9 cellular contexts compared by ENCODE assay signal in the genomic region with DNA sequence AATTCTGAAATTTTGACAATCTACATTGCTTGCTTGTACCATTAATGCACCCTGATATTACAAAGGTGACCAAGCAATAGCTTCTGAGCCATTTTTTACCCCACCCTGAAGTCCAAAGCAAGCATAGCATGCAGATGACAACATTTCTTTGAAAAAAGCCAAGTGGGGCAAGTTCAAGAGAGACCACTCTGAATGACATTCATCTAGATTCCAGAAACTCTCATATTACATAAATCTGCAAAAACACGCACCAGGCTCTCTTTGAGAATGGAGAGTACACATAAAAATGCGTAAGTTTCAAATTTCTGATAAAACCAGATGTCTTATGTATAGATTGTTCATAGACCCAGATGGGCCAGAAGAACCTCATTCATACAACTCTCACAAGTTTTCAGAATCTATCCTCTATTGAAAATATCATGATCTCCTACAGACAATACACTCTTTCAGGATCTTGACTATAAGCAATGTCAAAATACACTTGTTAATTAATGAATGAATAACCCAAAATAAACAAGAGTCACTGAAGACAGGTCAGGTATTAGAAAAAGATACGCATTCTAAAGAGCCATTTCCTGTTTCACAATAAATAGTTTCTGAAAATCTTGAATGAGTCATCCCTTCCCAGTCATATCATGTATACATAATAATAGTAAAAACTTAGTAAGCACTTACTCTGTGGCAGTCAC.
DNase-seq lines count a peak whose midpoint lies in the region; ATAC-seq and TF ChIP-seq lines count a peak whose summit lies in the region.
"Had no signal": no experiment of that assay in that cellular context is flagged by ENCODE, and none has a peak within 500 bp of the region (broad histone marks: within the 10 kb centered on the region; RNA-seq: fewer than 3 reads in every experiment).

No MANE protein-coding gene starts in this region.

- 51 to 67% (median 54%) methylated on average over 3 of the region's 3 CpGs for WGBS in spleen, 5 donors

- no peak overlapping the region for H3K4me3 Mint-ChIP-seq in activated CD4-positive, alpha-beta T cell treated with anti-CD3 and anti-CD28 coated beads for 36 hours
- peak overlapping the region in 1 of 2 donors; percentile 44 for H3K4me3 Mint-ChIP-seq in effector memory CD8-positive, alpha-beta T cell

- H3K27me3 Mint-ChIP-seq in activated CD4-positive, alpha-beta T cell treated with anti-CD3 and anti-CD28 coated beads for 36 hours: no peaks in the 10 kb centered on the region
- H3K27me3 Mint-ChIP-seq in effector memory CD8-positive, alpha-beta T cell: no peaks in the 10 kb centered on the region

- peak overlapping the region in 5 of 8 donors; percentile 23 to 48 (median 41) for H3K27ac ChIP-seq in spleen

- no peak for TF ChIP-seq CTCF in NB4 (IDR thresholded peaks at IDR 0.05; ENCODE audit: low read depth, low read length)
- no peak for TF ChIP-seq CTCF in spleen (IDR thresholded peaks at IDR 0.05 in 8 of 11, conservative IDR thresholded peaks at IDR 0.05 in 3 of 11)

- POLR2A ChIA-PET in activated CD4-positive, alpha-beta T cell treated with anti-CD3 and anti-CD28 coated beads for 36 hours (lab: Charles Lee): no interaction called here

- intact Hi-C loops in activated CD4-positive, alpha-beta T cell treated with anti-CD3 and anti-CD28 coated beads for 36 hours (cut with DNase I, micrococcal nuclease): loop anchor here (1.0 to 10.0 kb wide), 4 partner anchors 71 to 1034 kb away; a partner anchor contains a TSS
- intact Hi-C loops in spleen (cut with DNase I; ENCODE audit: low total_unique reads): no loop called here

- no peaks in the 10 kb centered on the region for H3K9me3 ChIP-seq in spleen

- peak overlapping the region; percentile 5 for H3K27ac Mint-ChIP-seq in activated CD4-positive, alpha-beta T cell treated with anti-CD3 and anti-CD28 coated beads for 36 hours
- H3K27ac Mint-ChIP-seq in effector memory CD8-positive, alpha-beta T cell: peak overlapping the region; percentile 7 to 90

- no peak for DNase-seq in activated CD4-positive, alpha-beta T cell treated with anti-CD3 and anti-CD28 coated beads for 36 hours
- no peak for DNase-seq in activated CD4-positive, alpha-beta T cell treated with anti-CD3 and anti-CD28 coated beads for 48 hours
- DNase-seq in NB4 (ENCODE audit: low read depth) (peak; percentile 49), spleen (no peak), cortex of kidney (lab: John Stamatoyannopoulos, UW) (no peak), cerebellar cortex (ENCODE audit: low spot score) (no peak)
- DNase-seq in effector memory CD8-positive, alpha-beta T cell: no peak
- DNase-seq: DND-41 had no signal

- CTCF ChIA-PET in activated CD4-positive, alpha-beta T cell treated with anti-CD3 and anti-CD28 coated beads for 36 hours (lab: Charles Lee): no interaction called here

- TF ChIP-seq POLR2A in NB4 (IDR thresholded peaks at IDR 0.05; ENCODE audit: extremely low read depth, insufficient read length) (no peak), spleen (IDR thresholded peaks at IDR 0.05) (no peak)

- H3K9me3 Mint-ChIP-seq in activated CD4-positive, alpha-beta T cell treated with anti-CD3 and anti-CD28 coated beads for 36 hours (ENCODE audit: low read depth): no peaks in the 10 kb centered on the region
- H3K9me3 Mint-ChIP-seq in effector memory CD8-positive, alpha-beta T cell: no peaks in the 10 kb centered on the region

- peaks cover 3% of the 10 kb centered on the region for H3K36me3 Mint-ChIP-seq in activated CD4-positive, alpha-beta T cell treated with anti-CD3 and anti-CD28 coated beads for 36 hours (ENCODE audit: low read depth)
- H3K36me3 Mint-ChIP-seq in effector memory CD8-positive, alpha-beta T cell (ENCODE audit: insufficient read depth): no peaks in the 10 kb centered on the region

- H3K4me1 Mint-ChIP-seq in activated CD4-positive, alpha-beta T cell treated with anti-CD3 and anti-CD28 coated beads for 36 hours: peaks cover 58% of the 10 kb centered on the region
- H3K4me1 Mint-ChIP-seq in effector memory CD8-positive, alpha-beta T cell (ENCODE audit: low read depth in 2 of 2): peaks cover 15 to 27% of the 10 kb centered on the region in 2 donors

- H3K27me3 ChIP-seq in spleen (replicated peaks in 1 of 7): no peaks in the 10 kb centered on the region

- peaks cover 18 to 82% (median 39%) of the 10 kb centered on the region in 6 donors for H3K4me1 ChIP-seq in spleen

- no peaks in the 10 kb centered on the region for H3K36me3 ChIP-seq in spleen

- H3K4me3 ChIP-seq in NB4 (ENCODE audit: low read depth, low read length) (no peak overlapping the region), spleen (no peak overlapping the region)

- ATAC-seq in activated CD4-positive, alpha-beta T cell treated with anti-CD3 and anti-CD28 coated beads for 36 hours: peak; percentile 87
- peak; percentile 89 for ATAC-seq in HG02588 (IDR thresholded peaks at IDR 0.05; ENCODE audit: unreplicated experiment)
- peak; percentile 75 for ATAC-seq in effector memory CD8-positive, alpha-beta T cell (replicated peaks)
